Comparison of ENCODE assay signal across 1 cellular context in genomic region chr19:41994521-41994971, GRCh38.
TF ChIP-seq lines count a peak whose summit lies in the region.

No MANE protein-coding gene starts in this region.

TF ChIP-seq in HepG2, 621 proteins besides CTCF, POLR2A, EP300 and RAD21 (continued from another document):
- no peak for TF ChIP-seq ZNF777 (CRISPR knock-in tag; IDR thresholded peaks at IDR 0.05)
- TF ChIP-seq CBX2 (IDR thresholded peaks at IDR 0.05; ENCODE audit: low read depth, low read length): no peak
- TF ChIP-seq CBX2 (CRISPR knock-in tag; IDR thresholded peaks at IDR 0.05; ENCODE audit: low read depth): no peak
- no peak for TF ChIP-seq MEIS1 (CRISPR knock-in tag; IDR thresholded peaks at IDR 0.05; ENCODE audit: borderline replicate concordance)
- no peak for TF ChIP-seq MIER3 (CRISPR knock-in tag; IDR thresholded peaks at IDR 0.05; ENCODE audit: borderline replicate concordance)
- no peak for TF ChIP-seq NKX3-1 (CRISPR knock-in tag; IDR thresholded peaks at IDR 0.05)
- no peak for TF ChIP-seq ZNF83 (CRISPR knock-in tag; IDR thresholded peaks at IDR 0.05; ENCODE audit: borderline replicate concordance)
- no peak for TF ChIP-seq SSRP1 (CRISPR knock-in tag; IDR thresholded peaks at IDR 0.05)
